15 cellular contexts compared by ENCODE assay signal in the genomic region with DNA sequence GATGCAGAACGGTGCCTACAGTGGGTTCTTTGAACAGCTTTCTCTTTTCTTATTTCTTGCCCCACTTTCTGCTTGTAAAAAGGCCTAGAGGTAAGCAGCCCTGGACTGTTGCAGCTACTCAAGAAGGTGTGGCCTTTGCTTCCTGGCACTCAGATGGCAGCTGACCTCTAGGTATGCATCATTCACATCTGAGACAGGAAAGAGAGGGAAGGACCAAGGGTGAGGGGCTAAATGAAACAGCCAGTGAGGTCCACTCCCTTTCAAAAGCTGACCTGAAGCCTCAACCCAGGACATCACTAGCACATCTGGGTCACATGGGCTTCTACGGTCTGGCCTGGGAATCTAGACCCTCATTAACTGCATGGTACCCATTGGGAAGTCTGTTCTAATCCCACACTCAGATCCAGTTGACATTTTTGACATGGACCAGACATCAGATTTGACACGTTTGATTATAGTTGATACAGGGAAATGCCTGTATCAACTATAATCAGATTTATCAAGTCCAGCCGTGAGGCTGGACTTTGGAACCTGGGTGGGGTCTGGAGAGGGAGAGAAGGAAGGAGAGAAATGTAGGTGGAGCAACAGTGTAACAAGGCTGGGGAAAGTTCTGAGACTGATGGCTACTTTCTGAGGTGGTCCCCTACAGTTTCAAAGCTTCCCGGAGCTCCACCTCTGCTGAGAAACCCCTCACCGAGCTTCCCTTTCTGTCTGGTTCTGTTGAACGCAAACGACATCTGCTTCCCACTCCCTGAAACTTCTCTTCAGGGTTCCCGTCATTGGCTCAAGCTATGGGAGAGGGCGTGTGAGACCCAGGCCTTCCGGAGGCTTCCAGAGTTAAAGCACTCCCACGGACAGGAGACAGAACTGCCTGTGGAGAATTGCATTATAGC.
DNase-seq lines count a peak whose midpoint lies in the region; ATAC-seq and TF ChIP-seq lines count a peak whose summit lies in the region.
"Had no signal": no experiment of that assay in that cellular context is flagged by ENCODE, and none has a peak within 500 bp of the region (broad histone marks: within the 10 kb centered on the region; RNA-seq: fewer than 3 reads in every experiment).

No MANE protein-coding gene starts in this region.

- no peak for TF ChIP-seq EP300 in stomach (IDR thresholded peaks at IDR 0.05)

- no peaks in the 10 kb centered on the region for H3K36me3 ChIP-seq in stomach
- H3K36me3 ChIP-seq: adrenal gland; BLaER1 treated with 17β-estradiol and CSF1 and Interleukin-3, amounts not matched to agents 10 nM and 100 nM had no signal

- H3K4me3 ChIP-seq in stomach = no peak overlapping the region
- H3K4me3 ChIP-seq: adrenal gland; BLaER1 treated with 17β-estradiol and CSF1 and Interleukin-3, amounts not matched to agents 10 nM and 100 nM had no signal

- DNase-seq in LoVo (ENCODE audit: low spot score) (peak; percentile 43), dermis blood vessel endothelial cell (peak; percentile 45), mucosa of gallbladder (ENCODE audit: low spot score) (peak; percentile 64), stomach (peak; percentile 49), COR-L47 (lab: John Stamatoyannopoulos, UW) (no peak), T-helper 1 cell (no peak)
- DNase-seq in activated naive CD4-positive, alpha-beta T cell treated with anti-CD3 and anti-CD28 coated beads, Interleukin-2, amount 50 U/mL, for 16 hours = no peak
- DNase-seq: adrenal gland; KG1; naive thymus-derived CD8-positive, alpha-beta T cell; NCI-H1930; NCI-H82; SHP77 treated with DMSO at 0.1 percent for 48 hours had no signal

- no peak for TF ChIP-seq CTCF in stomach (IDR thresholded peaks at IDR 0.05)

- ATAC-seq in HG03159 (IDR thresholded peaks at IDR 0.05; ENCODE audit: unreplicated experiment) = no peak
- ATAC-seq: naive thymus-derived CD8-positive, alpha-beta T cell had no signal

- H3K27ac ChIP-seq in stomach = peak overlapping the region; percentile 19 to 75 (median 72)
- H3K27ac ChIP-seq: BLaER1 treated with 17β-estradiol and CSF1 and Interleukin-3, amounts not matched to agents 10 nM and 100 nM had no signal

- WGBS in stomach, 5 donors = 43 to 50% (median 46%) methylated on average over 12 of the region's 12 CpGs

- H3K9me3 ChIP-seq in stomach = no peaks in the 10 kb centered on the region
- H3K9me3 ChIP-seq: adrenal gland had no signal

- intact Hi-C loops in stomach (cut with DNase I; ENCODE audit: low total_unique reads) = no loop called here

- H3K27me3 ChIP-seq in stomach = no peaks in the 10 kb centered on the region
- H3K27me3 ChIP-seq: adrenal gland; BLaER1 treated with 17β-estradiol and CSF1 and Interleukin-3, amounts not matched to agents 10 nM and 100 nM had no signal

- peaks cover 12 to 27% (median 19%) of the 10 kb centered on the region in 4 donors for H3K4me1 ChIP-seq in stomach

- no peak for TF ChIP-seq POLR2A in stomach (IDR thresholded peaks at IDR 0.05)

Comparison
In these comparisons a context has a peak if more than half of its experiments do, and no peak if none do; other contexts are left out.
1. DNase-seq: peak in LoVo (single experiment), dermis blood vessel endothelial cell (single experiment), mucosa of gallbladder (single experiment) and stomach (single experiment); none in COR-L47 (single experiment), T-helper 1 cell (0 of 5) and activated naive CD4-positive, alpha-beta T cell treated with anti-CD3 and anti-CD28 coated beads, Interleukin-2, amount 50 U/mL, for 16 hours (single experiment).